Comparison of ENCODE assay signal across 8 cellular contexts in the genomic region with DNA sequence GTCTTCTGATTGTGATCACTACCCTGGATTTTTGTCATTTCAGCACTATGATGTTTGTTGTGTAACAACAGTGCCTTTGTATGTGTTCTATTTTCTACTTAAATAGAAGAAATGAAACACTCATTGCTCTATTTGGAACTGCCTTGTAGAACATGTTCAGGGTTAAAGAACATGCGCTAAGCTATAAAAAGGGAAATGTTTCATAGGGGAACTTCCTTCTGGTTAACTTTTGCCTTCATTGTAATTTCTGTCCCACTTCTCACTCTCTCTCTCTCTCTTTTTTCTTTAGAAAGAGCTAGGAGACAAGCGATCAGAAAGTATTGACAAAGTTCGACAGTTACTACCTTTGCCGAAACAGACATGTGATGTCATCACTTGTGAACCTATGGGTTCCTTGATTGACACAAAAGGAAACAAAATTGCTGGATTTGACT. TPM values are rescaled to one million over a fixed set of nuclear protein-coding genes. Genes with fewer than 3 reads are reported as not detected.
DNase-seq lines count a peak whose midpoint lies in the region; ATAC-seq and TF ChIP-seq lines count a peak whose summit lies in the region.

A gene (minus strand): TSS at position 13 of the 434 bp plus-strand sequence. CDS start 45,908 bp downstream, outside the sequence.

- peaks cover 10% of the 10 kb centered on the region for H3K4me1 Mint-ChIP-seq in activated naive CD8-positive, alpha-beta T cell treated with anti-CD3 and anti-CD28 coated beads, Interleukin-2, amount 10 ng/mL, durations not matched to agents 7 days and 5 days
- no peaks in the 10 kb centered on the region for H3K4me1 Mint-ChIP-seq in activated naive CD8-positive, alpha-beta T cell treated with anti-CD3 and anti-CD28 coated beads for 36 hours

- no peak within 1 kb of the TSS for H3K27ac ChIP-seq in upper lobe of left lung

- no peaks in the 10 kb centered on the region for H3K9me3 ChIP-seq in upper lobe of left lung

- no peak for TF ChIP-seq CTCF in upper lobe of left lung (IDR thresholded peaks at IDR 0.05)

- TF ChIP-seq POLR2A in upper lobe of left lung (IDR thresholded peaks at IDR 0.05), result no peak

- peaks cover 3% of the 10 kb centered on the region for H3K27me3 Mint-ChIP-seq in activated naive CD8-positive, alpha-beta T cell treated with anti-CD3 and anti-CD28 coated beads, Interleukin-2, amount 10 ng/mL, durations not matched to agents 7 days and 5 days
- H3K27me3 Mint-ChIP-seq in activated naive CD8-positive, alpha-beta T cell treated with anti-CD3 and anti-CD28 coated beads for 36 hours, result no peaks in the 10 kb centered on the region

- no peaks in the 10 kb centered on the region for H3K27me3 ChIP-seq in upper lobe of left lung

- POLR2A ChIA-PET in activated naive CD8-positive, alpha-beta T cell treated with anti-CD3 and anti-CD28 coated beads, Interleukin-2, amount 10 ng/mL, durations not matched to agents 7 days and 5 days (lab: Charles Lee), result no interaction called here

- H3K9me3 Mint-ChIP-seq in activated naive CD8-positive, alpha-beta T cell treated with anti-CD3 and anti-CD28 coated beads, Interleukin-2, amount 10 ng/mL, durations not matched to agents 7 days and 5 days, result no peaks in the 10 kb centered on the region
- no peaks in the 10 kb centered on the region for H3K9me3 Mint-ChIP-seq in activated naive CD8-positive, alpha-beta T cell treated with anti-CD3 and anti-CD28 coated beads for 36 hours

- no peaks in the 10 kb centered on the region for H3K36me3 ChIP-seq in upper lobe of left lung

- no peaks in the 10 kb centered on the region for H3K36me3 Mint-ChIP-seq in activated naive CD8-positive, alpha-beta T cell treated with anti-CD3 and anti-CD28 coated beads, Interleukin-2, amount 10 ng/mL, durations not matched to agents 7 days and 5 days
- no peaks in the 10 kb centered on the region for H3K36me3 Mint-ChIP-seq in activated naive CD8-positive, alpha-beta T cell treated with anti-CD3 and anti-CD28 coated beads for 36 hours

- ATAC-seq in activated naive CD8-positive, alpha-beta T cell treated with anti-CD3 and anti-CD28 coated beads, Interleukin-2, amount 10 ng/mL, durations not matched to agents 7 days and 5 days (ENCODE audit: low read depth), result no peak
- peak; percentile 28 for ATAC-seq in HG03520 (IDR thresholded peaks at IDR 0.05; ENCODE audit: unreplicated experiment)
- peak in 1 of 2 donors; percentile 75 for ATAC-seq in upper lobe of left lung (ENCODE audit: low FRiP score in 2 of 2)

- peak within 1 kb of the TSS; percentile 44 for H3K4me3 Mint-ChIP-seq in activated naive CD8-positive, alpha-beta T cell treated with anti-CD3 and anti-CD28 coated beads, Interleukin-2, amount 10 ng/mL, durations not matched to agents 7 days and 5 days
- H3K4me3 Mint-ChIP-seq in activated naive CD8-positive, alpha-beta T cell treated with anti-CD3 and anti-CD28 coated beads for 36 hours, result no peak within 1 kb of the TSS

- H3K27ac Mint-ChIP-seq in activated naive CD8-positive, alpha-beta T cell treated with anti-CD3 and anti-CD28 coated beads, Interleukin-2, amount 10 ng/mL, durations not matched to agents 7 days and 5 days, result no peak within 1 kb of the TSS
- H3K27ac Mint-ChIP-seq in activated naive CD8-positive, alpha-beta T cell treated with anti-CD3 and anti-CD28 coated beads for 36 hours, result no peak within 1 kb of the TSS

- TF ChIP-seq EP300 in upper lobe of left lung (IDR thresholded peaks at IDR 0.05), result peak in 1 of 4 donors; percentile 7

- 60 to 77% methylated on average over 4 of the region's 4 CpGs for WGBS in upper lobe of left lung, 2 donors

- peak within 1 kb of the TSS in 3 of 4 donors; percentile 5 to 22 (median 15) for H3K4me3 ChIP-seq in upper lobe of left lung

- DNase-seq in activated naive CD8-positive, alpha-beta T cell treated with anti-CD3 and anti-CD28 coated beads, Interleukin-2, amount 10 ng/mL, durations not matched to agents 7 days and 5 days, result no peak
- DNase-seq in activated naive CD8-positive, alpha-beta T cell treated with anti-CD3 and anti-CD28 coated beads for 36 hours, result no peak
- peak; percentile 66 for DNase-seq in globus pallidus (ENCODE audit: low spot score)
- no peak for DNase-seq in upper lobe of left lung
- DNase-seq in T-helper 2 cell, result no peak
- no peak for DNase-seq in amniotic stem cell (lab: John Stamatoyannopoulos, UW)
- DNase-seq in NCI-H524 treated with DMSO at 0.1 percent for 48 hours (lab: John Stamatoyannopoulos, UW), result no peak

- peaks cover 0 to 4% (median 0%) of the 10 kb centered on the region in 4 donors for H3K4me1 ChIP-seq in upper lobe of left lung

RNA-seq across cellular contexts. Expression of the gene that starts here (rescaled TPM):
- total RNA-seq in activated naive CD8-positive, alpha-beta T cell treated with anti-CD3 and anti-CD28 coated beads, Interleukin-2, amount 10 ng/mL, durations not matched to agents 7 days and 5 days, result not detected
- total RNA-seq in activated naive CD8-positive, alpha-beta T cell treated with anti-CD3 and anti-CD28 coated beads for 36 hours, result not detected
- 1 to 10 TPM in 4 of 6 donors, under 1 TPM in 1, not detected in 1; 0.22 to 3.9 (median 2.8) TPM for total RNA-seq in upper lobe of left lung
